ENCODE assay signal across 10 cellular contexts in genomic region chr6:1771324-1771723, GRCh38.
DNase-seq lines count a peak whose midpoint lies in the region; ATAC-seq and TF ChIP-seq lines count a peak whose summit lies in the region.
"Had no signal": no experiment of that assay in that cellular context is flagged by ENCODE, and none has a peak within 500 bp of the region (broad histone marks: within the 10 kb centered on the region; RNA-seq: fewer than 3 reads in every experiment).

No MANE protein-coding gene starts in this region.

- H3K9me1 ChIP-seq in IMR-90 (ENCODE audit: insufficient read depth, low read length): peaks cover 18% of the 10 kb centered on the region

- peak overlapping the region; percentile 66 for H3K27ac Mint-ChIP-seq in activated naive CD8-positive, alpha-beta T cell treated with anti-CD3 and anti-CD28 coated beads, Interleukin-2, amount 10 ng/mL, durations not matched to agents 7 days and 5 days

- CTCF ChIA-PET in IMR-90 (lab: Yijun Ruan, JAX): interaction anchor here (0.9 kb wide), 1 partner anchor 11 kb away, joined by 3 read pairs; no protein-coding TSS in a partner anchor

- H2BK5ac ChIP-seq in IMR-90 (ENCODE audit: low read depth, low read length, poor library complexity, severe bottlenecking): no peak overlapping the region

- no peak overlapping the region for H3K4me3 ChIP-seq in IMR-90 (ENCODE audit: insufficient read depth, low read depth, low read length)
- H3K4me3 ChIP-seq: dorsolateral prefrontal cortex had no signal

- H4K91ac ChIP-seq in IMR-90 (ENCODE audit: insufficient read depth, low read depth, low read length): no peak overlapping the region

- H3K79me1 ChIP-seq in IMR-90 (ENCODE audit: low read depth in 1 of 2, low read length in 2 of 2): no peaks in the 10 kb centered on the region

- peaks cover 15% of the 10 kb centered on the region for H3K36me3 Mint-ChIP-seq in activated naive CD8-positive, alpha-beta T cell treated with anti-CD3 and anti-CD28 coated beads, Interleukin-2, amount 10 ng/mL, durations not matched to agents 7 days and 5 days

- in situ Hi-C loops in IMR-90 (cut with MboI; ENCODE audit: low sequenced_read_pairs): no loop called here

- no peaks in the 10 kb centered on the region for H3K9me3 Mint-ChIP-seq in activated naive CD8-positive, alpha-beta T cell treated with anti-CD3 and anti-CD28 coated beads, Interleukin-2, amount 10 ng/mL, durations not matched to agents 7 days and 5 days

- H4K20me1 ChIP-seq in IMR-90 (ENCODE audit: insufficient read depth, low read length): no peaks in the 10 kb centered on the region

- H3K14ac ChIP-seq in IMR-90 (replicated peaks; ENCODE audit: low read depth, low read length): peak overlapping the region; percentile 14; the same call in 1 of the 2 replicates

- H4K5ac ChIP-seq in IMR-90 (ENCODE audit: low read depth, low read length): no peak overlapping the region

- no CpG with 5 or more reads among the region's 4 CpGs for WGBS in IMR-90 (ENCODE audit: extremely low coverage in 2 of 2, insufficient read length in 1 of 2), 2 experiments

- H2AK9ac ChIP-seq in IMR-90 (replicated peaks; ENCODE audit: low read depth, low read length, poor library complexity): no peak overlapping the region

- H3K36me3 ChIP-seq in IMR-90 (ENCODE audit: control insufficient read depth, insufficient read depth, low read length): no peaks in the 10 kb centered on the region

- no peak for ATAC-seq in IMR-90 (ENCODE audit: low read depth)
- peak; percentile 30 for ATAC-seq in activated naive CD8-positive, alpha-beta T cell treated with anti-CD3 and anti-CD28 coated beads, Interleukin-2, amount 10 ng/mL, durations not matched to agents 7 days and 5 days (ENCODE audit: low read depth)
- ATAC-seq in GM18861 (IDR thresholded peaks at IDR 0.05; ENCODE audit: unreplicated experiment): no peak
- ATAC-seq: left ventricle myocardium superior had no signal

- no peak overlapping the region for H2BK15ac ChIP-seq in IMR-90 (ENCODE audit: low read depth, low read length)

- H3K23ac ChIP-seq in IMR-90 (ENCODE audit: low read depth, low read length): no peak overlapping the region

- peak overlapping the region; percentile 5 for H2AFZ ChIP-seq in IMR-90 (replicated peaks; ENCODE audit: low read length, poor library complexity)

- no peak overlapping the region for H2BK120ac ChIP-seq in IMR-90 (ENCODE audit: low read depth, low read length)

- no peak overlapping the region for H3K9ac ChIP-seq in IMR-90 (ENCODE audit: low read depth, low read length)

- no peak for TF ChIP-seq POLR2A in IMR-90 (IDR thresholded peaks at IDR 0.05; ENCODE audit: low read depth, low read length)

- no peak overlapping the region for H3K56ac ChIP-seq in IMR-90 (ENCODE audit: extremely low read depth, insufficient read depth, low read length)

- peaks cover 36% of the 10 kb centered on the region for H3K4me1 Mint-ChIP-seq in activated naive CD8-positive, alpha-beta T cell treated with anti-CD3 and anti-CD28 coated beads, Interleukin-2, amount 10 ng/mL, durations not matched to agents 7 days and 5 days

- DNase-seq in IMR-90 (peak; percentile 44), NCI-H69 (lab: John Stamatoyannopoulos, UW) (peak; percentile 89), mucosa of gallbladder (ENCODE audit: low spot score) (no peak)
- DNase-seq in activated naive CD8-positive, alpha-beta T cell treated with anti-CD3 and anti-CD28 coated beads, Interleukin-2, amount 10 ng/mL, durations not matched to agents 7 days and 5 days: no peak
- peak; percentile 20 to 40 for DNase-seq in stimulated activated CD4-positive, alpha-beta T cell treated with anti-CD3 and anti-CD28 coated beads, Interleukin-2, amount 100 ng/mL, for 24 hours
- no peak for DNase-seq in effector CD8-positive, alpha-beta T cell (lab: John Stamatoyannopoulos, UW)
- DNase-seq: dorsolateral prefrontal cortex, left ventricle myocardium superior, NCI-H1694 had no signal

- intact Hi-C loops in IMR-90 (cut with micrococcal nuclease): no loop called here

- dilution Hi-C loops in IMR-90 (cut with HindIII; ENCODE audit: low sequenced_read_pairs, unreplicated experiment): no loop called here

- no peaks in the 10 kb centered on the region for H3K27me3 ChIP-seq in IMR-90 (ENCODE audit: control insufficient read depth, insufficient read depth, low read length)
- H3K27me3 ChIP-seq: dorsolateral prefrontal cortex had no signal

- peaks cover 16% of the 10 kb centered on the region for H3K4me1 ChIP-seq in IMR-90 (ENCODE audit: control insufficient read depth, insufficient read depth, low read length)

- peak overlapping the region; percentile 6 for H3K4me3 Mint-ChIP-seq in activated naive CD8-positive, alpha-beta T cell treated with anti-CD3 and anti-CD28 coated beads, Interleukin-2, amount 10 ng/mL, durations not matched to agents 7 days and 5 days

- no peak overlapping the region for H2BK20ac ChIP-seq in IMR-90 (ENCODE audit: low read depth, low read length)

- TF ChIP-seq RAD21 in IMR-90 (IDR thresholded peaks at IDR 0.05; ENCODE audit: low read length): no peak

- H3K9me3 ChIP-seq in IMR-90 (ENCODE audit: control insufficient read depth, insufficient read depth, low read length): no peaks in the 10 kb centered on the region

- H3K4me2 ChIP-seq in IMR-90 (ENCODE audit: low read depth, low read length): no peak overlapping the region

- peaks cover 3% of the 10 kb centered on the region for H3K27me3 Mint-ChIP-seq in activated naive CD8-positive, alpha-beta T cell treated with anti-CD3 and anti-CD28 coated beads, Interleukin-2, amount 10 ng/mL, durations not matched to agents 7 days and 5 days

- POLR2A ChIA-PET in IMR-90 (lab: Charles Lee; ENCODE audit: unreplicated experiment): no interaction called here
- POLR2A ChIA-PET in activated naive CD8-positive, alpha-beta T cell treated with anti-CD3 and anti-CD28 coated beads, Interleukin-2, amount 10 ng/mL, durations not matched to agents 7 days and 5 days (lab: Charles Lee): interaction anchor here (0.6 to 1.0 kb wide), 2 partner anchors 9 to 50 kb away, joined by 3 read pairs; no protein-coding TSS in a partner anchor

- no peak overlapping the region for H3K18ac ChIP-seq in IMR-90 (ENCODE audit: low read depth, low read length)

- TF ChIP-seq CTCF in IMR-90 (conservative IDR thresholded peaks at IDR 0.05; ENCODE audit: low read depth, low read length): no peak

- BruUV-seq in IMR-90 (replicated peaks; lab: Mats Ljungman, UMichigan): no TSS peak

- H3K4ac ChIP-seq in IMR-90 (ENCODE audit: low read depth, low read length): no peak overlapping the region

- H2AK5ac ChIP-seq in IMR-90 (ENCODE audit: low read depth, low read length): no peak overlapping the region

- no peak overlapping the region for H3K27ac ChIP-seq in IMR-90 (ENCODE audit: insufficient read depth, low read length)
- H3K27ac ChIP-seq: dorsolateral prefrontal cortex had no signal

- H4K8ac ChIP-seq in IMR-90 (ENCODE audit: low read depth in 2 of 2, low read length in 2 of 2): no peak overlapping the region

TF ChIP-seq in IMR-90, 13 proteins besides CTCF, POLR2A, EP300 and RAD21:
- TF ChIP-seq CEBPB (IDR thresholded peaks at IDR 0.05; ENCODE audit: low read depth, low read length): no peak
- TF ChIP-seq BHLHE40 (IDR thresholded peaks at IDR 0.05; ENCODE audit: low read depth, low read length): no peak
- TF ChIP-seq CHD1 (IDR thresholded peaks at IDR 0.05; ENCODE audit: low read depth, low read length): no peak

Comparison
In these comparisons a context has a peak if more than half of its experiments do, and no peak if none do; other contexts are left out.
1. DNase-seq: peak in IMR-90 (single experiment), NCI-H69 (single experiment) and stimulated activated CD4-positive, alpha-beta T cell treated with anti-CD3 and anti-CD28 coated beads, Interleukin-2, amount 100 ng/mL, for 24 hours (2 of 2); none in activated naive CD8-positive, alpha-beta T cell treated with anti-CD3 and anti-CD28 coated beads, Interleukin-2, amount 10 ng/mL, durations not matched to agents 7 days and 5 days (single experiment), mucosa of gallbladder (single experiment) and effector CD8-positive, alpha-beta T cell (single experiment).